ENCODE assay signal across 5 cellular contexts in the genomic region with DNA sequence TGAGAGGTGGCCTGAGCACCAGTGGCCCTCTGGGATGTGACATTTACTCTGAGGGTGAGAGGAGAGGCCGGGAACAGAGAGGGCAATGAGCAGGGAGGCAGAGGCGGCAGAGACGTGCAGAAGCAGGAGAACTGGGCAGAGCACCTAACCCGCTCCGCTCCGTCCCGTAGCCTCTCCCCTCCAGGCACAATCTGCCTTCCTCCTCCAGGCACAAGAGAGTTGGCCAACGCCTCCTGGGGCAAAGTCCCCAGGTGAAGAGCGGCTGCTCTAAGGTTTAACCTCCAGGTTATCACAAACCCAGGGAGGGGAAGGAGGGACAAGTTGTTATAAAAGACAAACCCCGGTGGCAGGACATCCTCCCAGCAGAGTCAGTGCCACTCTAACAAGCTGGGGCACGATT.
A peak's percentile ranks its signal among the peaks of the same experiment; 100 is the strongest.
DNase-seq lines count a peak whose midpoint lies in the region; ATAC-seq, FAIRE-seq and TF ChIP-seq lines count a peak whose summit lies in the region.
"Not testable (repeated sequence)": the region's sequence is repeated elsewhere in the genome, so short reads cannot be mapped to it uniquely, and the experiment has no call there.

No MANE protein-coding gene starts in this region.

- CTCF ChIA-PET in HepG2 (lab: Yijun Ruan, JAX; ENCODE audit: low intra/inter-chr PET ratio, low total read pairs), result not testable (repeated sequence)

- not testable (repeated sequence) for H3K79me2 ChIP-seq in HepG2 (ENCODE audit: insufficient read depth, low read length)

- not testable (repeated sequence) for TF ChIP-seq RAD21 in HepG2 (CRISPR knock-in tag; IDR thresholded peaks at IDR 0.05)

- FAIRE-seq in HepG2 (lab: Jason Lieb, UNC), result not testable (repeated sequence)

- not testable (repeated sequence) for H3K4me3 ChIP-seq in HepG2 (replicated peaks in 1 of 3; ENCODE audit: insufficient read depth in 1 of 3, low read depth in 2 of 3, low read length in 3 of 3); right lobe of liver; mucosa of descending colon

- H3K9ac ChIP-seq in HepG2 (ENCODE audit: insufficient read depth, low read depth, low read length), result not testable (repeated sequence)

- H2AFZ ChIP-seq in HepG2 (ENCODE audit: low read length), result not testable (repeated sequence)

- not testable (repeated sequence) for H3K4me2 ChIP-seq in HepG2 (ENCODE audit: low read depth, low read length)

- not testable (repeated sequence) for DNase-seq in left colon; left lobe of liver (ENCODE audit: low spot score); HepG2 (ENCODE audit: low spot score); right lobe of liver; mucosa of descending colon

- TF ChIP-seq EP300 in HepG2 (IDR thresholded peaks at IDR 0.05; ENCODE audit: low read depth in 2 of 2, low read length in 2 of 2); HepG2 (CRISPR knock-in tag; IDR thresholded peaks at IDR 0.05; ENCODE audit: borderline replicate concordance): not testable (repeated sequence)

- not testable (repeated sequence) for H3K27me3 ChIP-seq in HepG2 (ENCODE audit: control insufficient read depth in 1 of 2, insufficient read depth in 2 of 2, low read length in 2 of 2); right lobe of liver

- WGBS in HepG2 (ENCODE audit: low lambda C conversion rate), result no CpG with 5 or more reads among the region's 11 CpGs
- WGBS in right lobe of liver (ENCODE audit: insufficient coverage, low coverage, low lambda C conversion rate, missing lambda C conversion rate), result no CpG with 5 or more reads among the region's 11 CpGs

- H4K20me1 ChIP-seq in HepG2 (ENCODE audit: insufficient read depth, low read length), result not testable (repeated sequence)

- not testable (repeated sequence) for BruUV-seq in HepG2 (replicated peaks; lab: Mats Ljungman, UMichigan)

- TF ChIP-seq POLR2A in HepG2 (IDR thresholded peaks at IDR 0.05; ENCODE audit: insufficient read depth in 1 of 2, low read depth in 2 of 2, low read length in 2 of 2); right lobe of liver (IDR thresholded peaks at IDR 0.05): not testable (repeated sequence)

- intact Hi-C loops in left colon (cut with DNase I, micrococcal nuclease); HepG2 (cut with micrococcal nuclease; ENCODE audit: unreplicated experiment); right lobe of liver (cut with DNase I); mucosa of descending colon (cut with DNase I, micrococcal nuclease): not testable (repeated sequence)

- H3K4me1 ChIP-seq in HepG2 (ENCODE audit: insufficient read depth, low read length); right lobe of liver; mucosa of descending colon (ENCODE audit: low read depth): not testable (repeated sequence)

- H3K36me3 ChIP-seq in HepG2 (replicated peaks in 1 of 2; ENCODE audit: control insufficient read depth in 1 of 2, insufficient read depth in 2 of 2, low read length in 2 of 2); right lobe of liver; mucosa of descending colon (ENCODE audit: low read depth): not testable (repeated sequence)

- not testable (repeated sequence) for H3K27ac ChIP-seq in HepG2 (ENCODE audit: extremely low read length, insufficient read depth, low read length); right lobe of liver

- peak; percentile 88 for ATAC-seq in left colon
- peak; percentile 40 for ATAC-seq in left lobe of liver
- ATAC-seq in HepG2, result peak; percentile 20; the same call in 2 of the 3 replicates
- ATAC-seq in right lobe of liver, result peak; percentile 16 to 55 (median 30)
- ATAC-seq in mucosa of descending colon, result peak; percentile 90

- H3K9me3 ChIP-seq in HepG2 (ENCODE audit: low read length); right lobe of liver; mucosa of descending colon: not testable (repeated sequence)

- POLR2A ChIA-PET in HepG2 (lab: Yijun Ruan, JAX), result not testable (repeated sequence)

- not testable (repeated sequence) for TF ChIP-seq CTCF in HepG2 (CRISPR knock-in tag; IDR thresholded peaks at IDR 0.05); right lobe of liver (IDR thresholded peaks at IDR 0.05); mucosa of descending colon (IDR thresholded peaks at IDR 0.05)

- in situ Hi-C loops in HepG2 (cut with HindIII; ENCODE audit: extremely low pct_ligation_motif_present, low pct_unique_long_range_greater_than_20kb), result not testable (repeated sequence)

Comparison
In these comparisons a context has a peak if more than half of its experiments do, and no peak if none do; other contexts are left out.
1. ATAC-seq: peak in every context shown above with its lines; median percentile 90 in mucosa of descending colon; 88 in left colon; 40 in left lobe of liver; 30 in right lobe of liver; 20 in HepG2.